Comparison of ENCODE assay signal across 2 cellular contexts in the genomic region with DNA sequence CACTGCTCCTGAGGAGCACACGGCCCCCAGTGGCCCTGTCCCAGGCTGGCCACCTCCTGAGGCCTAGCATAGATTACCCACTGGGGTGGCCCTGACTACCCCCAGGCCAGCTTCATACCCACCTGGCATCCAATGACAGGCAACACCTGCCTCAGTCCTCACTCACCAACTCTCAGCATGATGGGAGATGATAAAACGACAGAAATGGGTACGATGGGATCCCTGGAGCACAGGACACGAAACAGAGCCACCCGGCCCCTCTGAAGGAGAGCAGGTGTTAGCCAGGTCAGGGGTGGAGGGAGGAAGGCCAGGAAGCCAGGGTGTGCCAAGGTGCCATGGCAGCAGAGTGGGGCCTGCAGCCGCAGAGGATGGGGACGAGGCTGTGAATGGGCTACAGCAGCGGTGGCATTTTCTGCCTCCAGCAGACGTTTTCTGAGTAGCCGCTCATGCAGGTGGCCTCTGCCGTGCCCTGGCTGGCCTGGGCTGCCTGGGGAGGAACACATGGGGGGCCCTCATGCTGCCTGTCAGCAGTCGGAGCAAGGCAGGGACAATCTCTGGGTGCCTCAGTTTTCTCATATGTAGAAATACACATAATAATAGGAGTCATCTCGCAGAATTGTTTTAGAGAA.
TF ChIP-seq lines count a peak whose summit lies in the region.

No MANE protein-coding gene starts in this region.

TF ChIP-seq in GM23338, 12 proteins besides CTCF, POLR2A, EP300 and RAD21 (continued from another document and continues in another):
- TF ChIP-seq NANOG (IDR thresholded peaks at IDR 0.05; ENCODE audit: borderline replicate concordance) (no peak), CREB1 (CRISPR knock-in tag; IDR thresholded peaks at IDR 0.05; ENCODE audit: low read depth) (no peak), ZNF331 (CRISPR knock-in tag; IDR thresholded peaks at IDR 0.05; ENCODE audit: low read depth) (no peak), EZH2phosphoT487 (IDR thresholded peaks at IDR 0.05; ENCODE audit: unreplicated experiment) (no peak), STAT1 (IDR thresholded peaks at IDR 0.05; ENCODE audit: unreplicated experiment) (no peak)
- TF ChIP-seq, protein P1, sequence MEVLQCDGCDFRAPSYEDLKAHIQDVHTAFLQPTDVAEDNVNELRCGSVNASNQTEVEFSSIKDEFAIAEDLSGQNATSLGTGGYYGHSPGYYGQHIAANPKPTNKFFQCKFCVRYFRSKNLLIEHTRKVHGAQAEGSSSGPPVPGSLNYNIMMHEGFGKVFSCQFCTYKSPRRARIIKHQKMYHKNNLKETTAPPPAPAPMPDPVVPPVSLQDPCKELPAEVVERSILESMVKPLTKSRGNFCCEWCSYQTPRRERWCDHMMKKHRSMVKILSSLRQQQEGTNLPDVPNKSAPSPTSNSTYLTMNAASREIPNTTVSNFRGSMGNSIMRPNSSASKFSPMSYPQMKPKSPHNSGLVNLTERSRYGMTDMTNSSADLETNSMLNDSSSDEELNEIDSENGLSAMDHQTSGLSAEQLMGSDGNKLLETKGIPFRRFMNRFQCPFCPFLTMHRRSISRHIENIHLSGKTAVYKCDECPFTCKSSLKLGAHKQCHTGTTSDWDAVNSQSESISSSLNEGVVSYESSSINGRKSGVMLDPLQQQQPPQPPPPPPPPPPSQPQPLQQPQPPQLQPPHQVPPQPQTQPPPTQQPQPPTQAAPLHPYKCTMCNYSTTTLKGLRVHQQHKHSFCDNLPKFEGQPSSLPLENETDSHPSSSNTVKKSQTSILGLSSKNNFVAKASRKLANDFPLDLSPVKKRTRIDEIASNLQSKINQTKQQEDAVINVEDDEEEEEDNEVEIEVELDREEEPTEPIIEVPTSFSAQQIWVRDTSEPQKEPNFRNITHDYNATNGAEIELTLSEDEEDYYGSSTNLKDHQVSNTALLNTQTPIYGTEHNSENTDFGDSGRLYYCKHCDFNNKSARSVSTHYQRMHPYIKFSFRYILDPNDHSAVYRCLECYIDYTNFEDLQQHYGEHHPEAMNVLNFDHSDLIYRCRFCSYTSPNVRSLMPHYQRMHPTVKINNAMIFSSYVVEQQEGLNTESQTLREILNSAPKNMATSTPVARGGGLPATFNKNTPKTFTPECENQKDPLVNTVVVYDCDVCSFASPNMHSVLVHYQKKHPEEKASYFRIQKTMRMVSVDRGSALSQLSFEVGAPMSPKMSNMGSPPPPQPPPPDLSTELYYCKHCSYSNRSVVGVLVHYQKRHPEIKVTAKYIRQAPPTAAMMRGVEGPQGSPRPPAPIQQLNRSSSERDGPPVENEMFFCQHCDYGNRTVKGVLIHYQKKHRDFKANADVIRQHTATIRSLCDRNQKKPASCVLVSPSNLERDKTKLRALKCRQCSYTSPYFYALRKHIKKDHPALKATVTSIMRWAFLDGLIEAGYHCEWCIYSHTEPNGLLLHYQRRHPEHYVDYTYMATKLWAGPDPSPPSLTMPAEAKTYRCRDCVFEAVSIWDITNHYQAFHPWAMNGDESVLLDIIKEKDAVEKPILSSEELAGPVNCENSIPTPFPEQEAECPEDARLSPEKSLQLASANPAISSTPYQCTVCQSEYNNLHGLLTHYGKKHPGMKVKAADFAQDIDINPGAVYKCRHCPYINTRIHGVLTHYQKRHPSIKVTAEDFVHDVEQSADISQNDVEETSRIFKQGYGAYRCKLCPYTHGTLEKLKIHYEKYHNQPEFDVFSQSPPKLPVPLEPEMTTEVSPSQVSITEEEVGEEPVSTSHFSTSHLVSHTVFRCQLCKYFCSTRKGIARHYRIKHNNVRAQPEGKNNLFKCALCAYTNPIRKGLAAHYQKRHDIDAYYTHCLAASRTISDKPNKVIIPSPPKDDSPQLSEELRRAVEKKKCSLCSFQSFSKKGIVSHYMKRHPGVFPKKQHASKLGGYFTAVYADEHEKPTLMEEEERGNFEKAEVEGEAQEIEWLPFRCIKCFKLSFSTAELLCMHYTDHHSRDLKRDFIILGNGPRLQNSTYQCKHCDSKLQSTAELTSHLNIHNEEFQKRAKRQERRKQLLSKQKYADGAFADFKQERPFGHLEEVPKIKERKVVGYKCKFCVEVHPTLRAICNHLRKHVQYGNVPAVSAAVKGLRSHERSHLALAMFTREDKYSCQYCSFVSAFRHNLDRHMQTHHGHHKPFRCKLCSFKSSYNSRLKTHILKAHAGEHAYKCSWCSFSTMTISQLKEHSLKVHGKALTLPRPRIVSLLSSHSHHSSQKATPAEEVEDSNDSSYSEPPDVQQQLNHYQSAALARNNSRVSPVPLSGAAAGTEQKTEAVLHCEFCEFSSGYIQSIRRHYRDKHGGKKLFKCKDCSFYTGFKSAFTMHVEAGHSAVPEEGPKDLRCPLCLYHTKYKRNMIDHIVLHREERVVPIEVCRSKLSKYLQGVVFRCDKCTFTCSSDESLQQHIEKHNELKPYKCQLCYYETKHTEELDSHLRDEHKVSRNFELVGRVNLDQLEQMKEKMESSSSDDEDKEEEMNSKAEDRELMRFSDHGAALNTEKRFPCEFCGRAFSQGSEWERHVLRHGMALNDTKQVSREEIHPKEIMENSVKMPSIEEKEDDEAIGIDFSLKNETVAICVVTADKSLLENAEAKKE (CRISPR knock-in tag; IDR thresholded peaks at IDR 0.05): no peak
- TF ChIP-seq, protein P2, sequence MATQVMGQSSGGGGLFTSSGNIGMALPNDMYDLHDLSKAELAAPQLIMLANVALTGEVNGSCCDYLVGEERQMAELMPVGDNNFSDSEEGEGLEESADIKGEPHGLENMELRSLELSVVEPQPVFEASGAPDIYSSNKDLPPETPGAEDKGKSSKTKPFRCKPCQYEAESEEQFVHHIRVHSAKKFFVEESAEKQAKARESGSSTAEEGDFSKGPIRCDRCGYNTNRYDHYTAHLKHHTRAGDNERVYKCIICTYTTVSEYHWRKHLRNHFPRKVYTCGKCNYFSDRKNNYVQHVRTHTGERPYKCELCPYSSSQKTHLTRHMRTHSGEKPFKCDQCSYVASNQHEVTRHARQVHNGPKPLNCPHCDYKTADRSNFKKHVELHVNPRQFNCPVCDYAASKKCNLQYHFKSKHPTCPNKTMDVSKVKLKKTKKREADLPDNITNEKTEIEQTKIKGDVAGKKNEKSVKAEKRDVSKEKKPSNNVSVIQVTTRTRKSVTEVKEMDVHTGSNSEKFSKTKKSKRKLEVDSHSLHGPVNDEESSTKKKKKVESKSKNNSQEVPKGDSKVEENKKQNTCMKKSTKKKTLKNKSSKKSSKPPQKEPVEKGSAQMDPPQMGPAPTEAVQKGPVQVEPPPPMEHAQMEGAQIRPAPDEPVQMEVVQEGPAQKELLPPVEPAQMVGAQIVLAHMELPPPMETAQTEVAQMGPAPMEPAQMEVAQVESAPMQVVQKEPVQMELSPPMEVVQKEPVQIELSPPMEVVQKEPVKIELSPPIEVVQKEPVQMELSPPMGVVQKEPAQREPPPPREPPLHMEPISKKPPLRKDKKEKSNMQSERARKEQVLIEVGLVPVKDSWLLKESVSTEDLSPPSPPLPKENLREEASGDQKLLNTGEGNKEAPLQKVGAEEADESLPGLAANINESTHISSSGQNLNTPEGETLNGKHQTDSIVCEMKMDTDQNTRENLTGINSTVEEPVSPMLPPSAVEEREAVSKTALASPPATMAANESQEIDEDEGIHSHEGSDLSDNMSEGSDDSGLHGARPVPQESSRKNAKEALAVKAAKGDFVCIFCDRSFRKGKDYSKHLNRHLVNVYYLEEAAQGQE (IDR thresholded peaks at IDR 0.05; ENCODE audit: unreplicated experiment): no peak
- TF ChIP-seq, protein P3, sequence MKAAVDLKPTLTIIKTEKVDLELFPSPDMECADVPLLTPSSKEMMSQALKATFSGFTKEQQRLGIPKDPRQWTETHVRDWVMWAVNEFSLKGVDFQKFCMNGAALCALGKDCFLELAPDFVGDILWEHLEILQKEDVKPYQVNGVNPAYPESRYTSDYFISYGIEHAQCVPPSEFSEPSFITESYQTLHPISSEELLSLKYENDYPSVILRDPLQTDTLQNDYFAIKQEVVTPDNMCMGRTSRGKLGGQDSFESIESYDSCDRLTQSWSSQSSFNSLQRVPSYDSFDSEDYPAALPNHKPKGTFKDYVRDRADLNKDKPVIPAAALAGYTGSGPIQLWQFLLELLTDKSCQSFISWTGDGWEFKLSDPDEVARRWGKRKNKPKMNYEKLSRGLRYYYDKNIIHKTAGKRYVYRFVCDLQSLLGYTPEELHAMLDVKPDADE (IDR thresholded peaks at IDR 0.05): no peak

TF ChIP-seq in HEK293T, 16 proteins besides CTCF, POLR2A, EP300 and RAD21 (continued from another document):
- no peak for TF ChIP-seq L3MBTL2 (conservative IDR thresholded peaks at IDR 0.05)
- no peak for TF ChIP-seq LEF1 (IDR thresholded peaks at IDR 0.05; ENCODE audit: borderline replicate concordance)
- no peak for TF ChIP-seq BHLHE40 (IDR thresholded peaks at IDR 0.05; ENCODE audit: borderline replicate concordance)
- TF ChIP-seq SUZ12 (IDR thresholded peaks at IDR 0.05): no peak
- no peak for TF ChIP-seq CTBP1 (IDR thresholded peaks at IDR 0.05; ENCODE audit: borderline replicate concordance)
- no peak for TF ChIP-seq ZNF384 (IDR thresholded peaks at IDR 0.05)
- TF ChIP-seq HDGF (IDR thresholded peaks at IDR 0.05; ENCODE audit: borderline replicate concordance): no peak
- TF ChIP-seq, protein P4, sequence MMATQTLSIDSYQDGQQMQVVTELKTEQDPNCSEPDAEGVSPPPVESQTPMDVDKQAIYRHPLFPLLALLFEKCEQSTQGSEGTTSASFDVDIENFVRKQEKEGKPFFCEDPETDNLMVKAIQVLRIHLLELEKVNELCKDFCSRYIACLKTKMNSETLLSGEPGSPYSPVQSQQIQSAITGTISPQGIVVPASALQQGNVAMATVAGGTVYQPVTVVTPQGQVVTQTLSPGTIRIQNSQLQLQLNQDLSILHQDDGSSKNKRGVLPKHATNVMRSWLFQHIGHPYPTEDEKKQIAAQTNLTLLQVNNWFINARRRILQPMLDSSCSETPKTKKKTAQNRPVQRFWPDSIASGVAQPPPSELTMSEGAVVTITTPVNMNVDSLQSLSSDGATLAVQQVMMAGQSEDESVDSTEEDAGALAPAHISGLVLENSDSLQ (IDR thresholded peaks at IDR 0.05): no peak
- TF ChIP-seq ELF4 (IDR thresholded peaks at IDR 0.05): no peak
- no peak for TF ChIP-seq FOXK2 (IDR thresholded peaks at IDR 0.05)
- no peak for TF ChIP-seq SP1 (IDR thresholded peaks at IDR 0.05)
